In the genomic region with DNA sequence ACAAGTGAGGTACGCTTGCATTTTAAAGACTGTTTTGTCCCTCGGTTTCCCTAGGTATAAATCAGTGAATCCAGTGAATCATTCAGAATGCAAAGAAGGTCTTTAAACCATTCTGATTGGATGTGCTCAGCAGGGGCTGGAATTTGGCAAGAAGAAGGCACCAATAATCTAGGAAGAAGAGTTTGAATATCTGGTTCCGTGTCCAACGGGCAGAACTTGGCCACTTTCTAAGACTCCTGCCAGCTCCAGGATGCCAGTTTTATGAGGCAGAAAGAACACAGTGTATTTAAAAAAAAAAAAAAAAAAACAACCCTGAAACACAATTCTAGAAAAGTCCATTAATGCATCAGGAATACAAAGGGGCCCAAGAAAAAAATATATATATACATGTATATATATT, we compare ENCODE assay signal across 8 cellular contexts. TPM values are rescaled to one million over a fixed set of nuclear protein-coding genes. Genes with fewer than 3 reads are reported as not detected.
"Had no signal": no experiment of that assay in that cellular context is flagged by ENCODE, and none has a peak within 500 bp of the region (broad histone marks: within the 10 kb centered on the region; RNA-seq: fewer than 3 reads in every experiment).

No MANE protein-coding gene starts in this region.

- H3K4me3 ChIP-seq: GM23248, HAP-1, K562 had no signal

- H3K27ac ChIP-seq: GM23248 had no signal

- H3K4me1 ChIP-seq: HAP-1 had no signal

- ATAC-seq: HCT116, K562 had no signal

- DNase-seq: GM23248, GOT3, H7, HFFc6, IMR-90 had no signal

- H3K9me3 ChIP-seq: HAP-1 had no signal

- H3K36me3 ChIP-seq: HAP-1 had no signal

RNA-seq across cellular contexts. Expression of a gene that starts 3.0 kb away (rescaled TPM):
- total RNA-seq: GM23248 had no signal
